ENCODE assay signal across 1 cellular context in genomic region chr1:159071970-159072582, GRCh38.
TF ChIP-seq lines count a peak whose summit lies in the region.

No MANE protein-coding gene starts in this region.

TF ChIP-seq in HepG2, 621 proteins besides CTCF, POLR2A, EP300 and RAD21 (continued from another document):
- TF ChIP-seq ZNF503 (CRISPR knock-in tag; IDR thresholded peaks at IDR 0.05) (no peak), STAG1 (CRISPR knock-in tag; IDR thresholded peaks at IDR 0.05) (peak; percentile 52)
TF ChIP-seq in HepG2: peak in this region for 1.
